ENCODE assay signal across 9 cellular contexts in genomic region chr17:63675231-63675606, GRCh38. TPM values are rescaled to one million over a fixed set of nuclear protein-coding genes. Genes with fewer than 3 reads are reported as not detected.
A peak's percentile ranks its signal among the peaks of the same experiment; 100 is the strongest.
DNase-seq lines count a peak whose midpoint lies in the region; ATAC-seq and TF ChIP-seq lines count a peak whose summit lies in the region.
"Had no signal": no experiment of that assay in that cellular context is flagged by ENCODE, and none has a peak within 500 bp of the region (broad histone marks: within the 10 kb centered on the region; RNA-seq: fewer than 3 reads in every experiment).

No MANE protein-coding gene starts in this region.

- H3K4me1 Mint-ChIP-seq in activated CD8-positive, alpha-beta T cell treated with anti-CD3 and anti-CD28 coated beads, Interleukin-2, amount 10 ng/mL, durations not matched to agents 7 days and 5 days (ENCODE audit: low read depth), result no peaks in the 10 kb centered on the region

- H2AFZ ChIP-seq in PC-3 (ENCODE audit: low read length), result peak overlapping the region; percentile 46; the same call in 1 of the 2 replicates

- H3K9me2 ChIP-seq in PC-3 (replicated peaks; ENCODE audit: low read length), result no peaks in the 10 kb centered on the region

- 11 to 16% methylated on average over 4 of the region's 4 CpGs for WGBS in lung, 2 donors
- 40 to 42% methylated on average over 1 to 4 of the region's 4 CpGs for WGBS in transverse colon (ENCODE audit: low coverage in 1 of 2), 2 donors

- TF ChIP-seq POLR2A in transverse colon (IDR thresholded peaks at IDR 0.05), result no peak

- CTCF ChIA-PET in PC-3 (lab: Charles Lee), result interaction anchor here (1.1 kb wide), 1 partner anchor 250 kb away, joined by 5 read pairs; no protein-coding TSS in a partner anchor
- CTCF ChIA-PET in activated CD8-positive, alpha-beta T cell treated with anti-CD3 and anti-CD28 coated beads, Interleukin-2, amount 10 ng/mL, durations not matched to agents 7 days and 5 days (lab: Charles Lee), result interaction anchor here (1.1 to 1.7 kb wide), 3 partner anchors 9 to 63 kb away, joined by 4 to 8 read pairs (median 4); no protein-coding TSS in a partner anchor

- H3K27ac ChIP-seq in PC-3 (ENCODE audit: low read length) (peak overlapping the region; percentile 25), lung (ENCODE audit: low read depth in 1 of 2, low read length in 1 of 2) (peak overlapping the region; percentile 47 to 96), transverse colon (peak overlapping the region; percentile 85 to 88 (median 86))
- H3K27ac ChIP-seq: SK-N-MC had no signal

- no peaks in the 10 kb centered on the region for H3K79me2 ChIP-seq in PC-3 (ENCODE audit: low read length)

- H3K27me3 Mint-ChIP-seq in activated CD8-positive, alpha-beta T cell treated with anti-CD3 and anti-CD28 coated beads, Interleukin-2, amount 10 ng/mL, durations not matched to agents 7 days and 5 days (ENCODE audit: low read depth), result no peaks in the 10 kb centered on the region

- H3F3A ChIP-seq in PC-3 (ENCODE audit: low read length, unreplicated experiment), result no peaks in the 10 kb centered on the region

- TF ChIP-seq EP300 in transverse colon (IDR thresholded peaks at IDR 0.05; ENCODE audit: low read depth), result no peak

- H3K4me2 ChIP-seq in PC-3 (ENCODE audit: low read length), result peak overlapping the region; percentile 74

- TF ChIP-seq CTCF in PC-3 (conservative IDR thresholded peaks at IDR 0.05; ENCODE audit: low read depth, low read length), result no peak
- no peak for TF ChIP-seq CTCF in lung (IDR thresholded peaks at IDR 0.05; ENCODE audit: control extremely low read depth, extremely low read depth)
- no peak for TF ChIP-seq CTCF in transverse colon (IDR thresholded peaks at IDR 0.05)

- H3K4me1 ChIP-seq in PC-3 (ENCODE audit: insufficient read depth, low read length), result peaks cover 15% of the 10 kb centered on the region
- H3K4me1 ChIP-seq in lung (ENCODE audit: control insufficient read depth in 2 of 2, insufficient read depth in 2 of 2, low read length in 2 of 2), result peaks cover 19 to 23% of the 10 kb centered on the region in 2 donors
- H3K4me1 ChIP-seq in transverse colon, result peaks cover 14 to 30% (median 25%) of the 10 kb centered on the region in 4 donors
- H3K4me1 ChIP-seq in HAP-1, result peaks cover 10% of the 10 kb centered on the region

- H3K4me3 ChIP-seq in PC-3 (ENCODE audit: low read length) (peak overlapping the region; percentile 39), lung (no peak overlapping the region), transverse colon (peak overlapping the region in 1 of 4 donors; percentile 14), HAP-1 (no peak overlapping the region)
- H3K4me3 ChIP-seq: SK-N-MC had no signal

- H3K36me3 ChIP-seq in PC-3 (ENCODE audit: low read depth, low read length) (no peaks in the 10 kb centered on the region), lung (ENCODE audit: control insufficient read depth in 2 of 2, insufficient read depth in 2 of 2, low read length in 2 of 2) (peaks cover 0 to 6% of the 10 kb centered on the region in 2 donors), transverse colon (peaks cover 0 to 6% (median 0%) of the 10 kb centered on the region in 4 donors), HAP-1 (replicated peaks) (no peaks in the 10 kb centered on the region; the same call in 1 of the 2 replicates)

- no peak overlapping the region for H3K9ac ChIP-seq in PC-3 (ENCODE audit: low read length)

- peaks cover 19% of the 10 kb centered on the region for H3K36me3 Mint-ChIP-seq in activated CD8-positive, alpha-beta T cell treated with anti-CD3 and anti-CD28 coated beads, Interleukin-2, amount 10 ng/mL, durations not matched to agents 7 days and 5 days (ENCODE audit: low read depth)

- BruUV-seq in PC-3 (replicated peaks; lab: Mats Ljungman, UMichigan), result no TSS peak

- no peak overlapping the region for H3K4me3 Mint-ChIP-seq in activated CD8-positive, alpha-beta T cell treated with anti-CD3 and anti-CD28 coated beads, Interleukin-2, amount 10 ng/mL, durations not matched to agents 7 days and 5 days

- no peak overlapping the region for H3K27ac Mint-ChIP-seq in activated CD8-positive, alpha-beta T cell treated with anti-CD3 and anti-CD28 coated beads, Interleukin-2, amount 10 ng/mL, durations not matched to agents 7 days and 5 days

- DNase-seq in PC-3 (no peak), dermis blood vessel endothelial cell (peak; percentile 83), lung (ENCODE audit: low spot score) (no peak), transverse colon (no peak), occipital lobe (lab: John Stamatoyannopoulos, UW) (no peak), HAP-1 (ENCODE audit: low spot score in 2 of 2) (no peak)
- no peak for DNase-seq in activated CD8-positive, alpha-beta T cell treated with anti-CD3 and anti-CD28 coated beads, Interleukin-2, amount 10 ng/mL, durations not matched to agents 7 days and 5 days
- DNase-seq: activated T-cell treated with anti-CD3 and anti-CD28 coated beads, Interleukin-2, amount 50 U/mL, for 48 hours had no signal

- intact Hi-C loops in PC-3 (cut with micrococcal nuclease) (no loop called here), transverse colon (cut with DNase I; ENCODE audit: low total_unique reads) (no loop called here)

- H3K9me3 Mint-ChIP-seq in activated CD8-positive, alpha-beta T cell treated with anti-CD3 and anti-CD28 coated beads, Interleukin-2, amount 10 ng/mL, durations not matched to agents 7 days and 5 days (ENCODE audit: insufficient read depth), result no peaks in the 10 kb centered on the region

- in situ Hi-C loops in transverse colon (cut with MboI; ENCODE audit: low pct_ligation_motif_present in 1 of 4, low pct_unique_long_range_greater_than_20kb in 1 of 4, low sequenced_read_pairs in 3 of 4), result no loop called here
- in situ Hi-C loops in HAP-1 (cut with MboI; ENCODE audit: low sequenced_read_pairs), result no loop called here

- H4K20me1 ChIP-seq in PC-3 (ENCODE audit: low read length), result no peaks in the 10 kb centered on the region

- H3K9me3 ChIP-seq in PC-3 (ENCODE audit: low read length), result no peaks in the 10 kb centered on the region
- no peaks in the 10 kb centered on the region for H3K9me3 ChIP-seq in lung (ENCODE audit: control insufficient read depth in 2 of 2, insufficient read depth in 1 of 2, low read length in 1 of 2)
- no peaks in the 10 kb centered on the region for H3K9me3 ChIP-seq in transverse colon
- H3K9me3 ChIP-seq in HAP-1, result no peaks in the 10 kb centered on the region

- no peaks in the 10 kb centered on the region for H3K27me3 ChIP-seq in PC-3 (ENCODE audit: low read length)
- no peaks in the 10 kb centered on the region for H3K27me3 ChIP-seq in lung (ENCODE audit: control insufficient read depth, insufficient read depth)
- no peaks in the 10 kb centered on the region for H3K27me3 ChIP-seq in transverse colon
- no peaks in the 10 kb centered on the region for H3K27me3 ChIP-seq in HAP-1 (ENCODE audit: low read depth)

- POLR2A ChIA-PET in PC-3 (lab: Charles Lee; ENCODE audit: unreplicated experiment), result interaction anchor here (0.6 kb wide), 1 partner anchor 48 kb away, joined by 4 read pairs; no protein-coding TSS in a partner anchor
- POLR2A ChIA-PET in activated CD8-positive, alpha-beta T cell treated with anti-CD3 and anti-CD28 coated beads, Interleukin-2, amount 10 ng/mL, durations not matched to agents 7 days and 5 days (lab: Charles Lee), result interaction anchor here (1.3 kb wide), 1 partner anchor 67 kb away, joined by 5 read pairs; no protein-coding TSS in a partner anchor

- peak; percentile 34 for ATAC-seq in PC-3
- ATAC-seq in lung (ENCODE audit: insufficient read depth, low FRiP score), result peak; percentile 40
- no peak for ATAC-seq in activated CD8-positive, alpha-beta T cell treated with anti-CD3 and anti-CD28 coated beads, Interleukin-2, amount 10 ng/mL, durations not matched to agents 7 days and 5 days

RNA-seq across cellular contexts. Expression of gene LIMD2, which starts 24.7 kb away (rescaled TPM):
- total RNA-seq in PC-3 (2014; rRNA removed) (19.4 and 43.0 TPM in 2 replicates), dermis blood vessel endothelial cell (46.5 and 64.4 TPM in 2 replicates), lung (10 to 100 TPM; 30.1 to 30.8 TPM), transverse colon (10 to 100 TPM in 2 of 4 donors, 1 to 10 TPM in 2; 5.3 to 30.7 (median 12.2) TPM), occipital lobe (15.0 TPM)
- 10 to 100 TPM; 26.4 to 69.5 TPM for polyA plus RNA-seq in lung
- 100 to 1,000 TPM; 308 to 309 TPM for total RNA-seq in activated CD8-positive, alpha-beta T cell treated with anti-CD3 and anti-CD28 coated beads, Interleukin-2, amount 10 ng/mL, durations not matched to agents 7 days and 5 days

RNA-seq across cellular contexts. Expression of gene MAP3K3, which starts 53.0 kb away (rescaled TPM):
- total RNA-seq in PC-3 (2014; rRNA removed), result 27.1 and 36.1 TPM in 2 replicates
- 138 and 207 TPM in 2 replicates for total RNA-seq in dermis blood vessel endothelial cell
- total RNA-seq in lung, result 10 to 100 TPM; 50.1 to 56.3 TPM
- polyA plus RNA-seq in lung, result 10 to 100 TPM; 24.5 to 33.0 TPM
- 10 to 100 TPM; 15.7 to 32.1 (median 24.7) TPM for total RNA-seq in transverse colon
- total RNA-seq in occipital lobe, result 21.4 TPM
- total RNA-seq in activated CD8-positive, alpha-beta T cell treated with anti-CD3 and anti-CD28 coated beads, Interleukin-2, amount 10 ng/mL, durations not matched to agents 7 days and 5 days, result 10 to 100 TPM; 31.4 to 32.8 TPM

Comparison
In these comparisons a context has a peak if more than half of its experiments do, and no peak if none do; other contexts are left out.
1. H3K27ac ChIP-seq: peak in every context shown above with its lines; median percentile 86 in transverse colon; 72 in lung; 25 in PC-3.